Comparison of ENCODE assay signal across 9 cellular contexts in the genomic region with DNA sequence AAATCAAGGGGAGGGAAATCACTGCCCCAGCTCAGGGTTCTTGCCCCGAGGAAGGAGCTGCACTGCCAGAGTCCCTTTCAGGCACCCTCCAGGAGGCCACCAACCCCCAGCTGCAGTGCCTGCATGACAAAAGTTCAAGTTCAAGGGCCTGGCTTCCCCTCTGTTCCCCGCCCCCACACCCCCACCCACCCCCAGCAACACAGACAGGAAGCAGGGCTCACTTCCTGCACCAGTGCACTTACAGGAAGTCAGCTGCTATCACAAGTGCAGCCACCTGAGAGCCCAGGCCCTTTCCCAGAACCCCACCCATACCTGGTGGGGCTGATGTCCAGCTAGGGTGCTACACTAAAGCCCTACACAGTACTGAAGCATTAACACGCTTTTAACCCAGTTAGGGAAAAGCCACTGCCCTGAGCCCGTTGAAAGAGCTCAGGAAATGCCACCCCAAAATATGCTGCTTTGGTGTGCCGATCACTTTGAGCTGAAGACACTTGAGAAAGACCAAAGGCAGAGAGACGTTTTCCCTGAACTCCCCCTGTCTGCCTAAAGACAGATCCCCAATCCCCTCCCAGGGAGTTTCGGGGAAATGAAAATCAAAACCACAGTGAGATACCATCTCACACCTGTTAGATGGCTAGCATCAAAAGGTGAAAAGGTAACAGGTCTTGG.
DNase-seq lines count a peak whose midpoint lies in the region; ATAC-seq lines count a peak whose summit lies in the region.
"Had no signal": no experiment of that assay in that cellular context is flagged by ENCODE, and none has a peak within 500 bp of the region (broad histone marks: within the 10 kb centered on the region; RNA-seq: fewer than 3 reads in every experiment).

No MANE protein-coding gene starts in this region.

- H4K5ac ChIP-seq in mesendoderm (ENCODE audit: low read length): no peak overlapping the region

- H3K36me3 ChIP-seq in BLaER1 treated with 17β-estradiol and CSF1 and Interleukin-3, amounts not matched to agents 10 nM and 100 nM: no peaks in the 10 kb centered on the region
- H3K36me3 ChIP-seq in mesendoderm (ENCODE audit: control insufficient read depth, insufficient read depth, low read length): no peaks in the 10 kb centered on the region

- peak overlapping the region; percentile 87 to 96 for H3K27ac Mint-ChIP-seq in activated naive CD4-positive, alpha-beta T cell treated with anti-CD3 and anti-CD28 coated beads, Interleukin-2, amount 50 U/mL, for 72 hours

- H3K4me2 ChIP-seq in BLaER1 treated with 17β-estradiol and CSF1 and Interleukin-3, amounts not matched to agents 10 nM and 100 nM: peak overlapping the region; percentile 60 to 79 (median 72)
- H3K4me2 ChIP-seq in mesendoderm (ENCODE audit: low read length): no peak overlapping the region

- H2AK5ac ChIP-seq in mesendoderm (ENCODE audit: low read length): no peak overlapping the region

- H4K20me1 ChIP-seq in BLaER1 treated with 17β-estradiol and CSF1 and Interleukin-3, amounts not matched to agents 10 nM and 100 nM: no peaks in the 10 kb centered on the region

- no peaks in the 10 kb centered on the region for H3K27me3 ChIP-seq in BLaER1 treated with 17β-estradiol and CSF1 and Interleukin-3, amounts not matched to agents 10 nM and 100 nM
- no peaks in the 10 kb centered on the region for H3K27me3 ChIP-seq in mesendoderm (ENCODE audit: insufficient read depth, low read length, poor library complexity)

- no peak overlapping the region for H3K56ac ChIP-seq in mesendoderm (ENCODE audit: low read length)

- peaks cover 0 to 24% (median 6%) of the 10 kb centered on the region in 11 experiments; a peak in 9 of 22 replicates for H3K9me3 ChIP-seq in BLaER1 treated with 17β-estradiol and CSF1 and Interleukin-3, amounts not matched to agents 10 nM and 100 nM (replicated peaks in 1 of 11)

- no peak overlapping the region for H3K18ac ChIP-seq in mesendoderm (ENCODE audit: low read length)

- no peaks in the 10 kb centered on the region for H3K79me1 ChIP-seq in mesendoderm (ENCODE audit: low read length)

- H3K79me2 ChIP-seq in mesendoderm (ENCODE audit: control insufficient read depth, insufficient read depth, low read length): no peaks in the 10 kb centered on the region

- DNase-seq in MV-4-11 (lab: John Stamatoyannopoulos, UW): peak; percentile 24
- peak in 1 of 2 donors; percentile 62 for DNase-seq in activated naive CD4-positive, alpha-beta T cell treated with anti-CD3 and anti-CD28 coated beads, Interleukin-2, amount 50 U/mL, for 72 hours (ENCODE audit: low spot score in 2 of 2)
- DNase-seq in stimulated activated CD8-positive, alpha-beta memory T cell treated with anti-CD3 and anti-CD28 coated beads, Interleukin-4, amount 100 ng/mL, for 48 hours: peak; percentile 61
- no peak for DNase-seq in D341Med (ENCODE audit: low spot score)
- no peak for DNase-seq in globus pallidus (ENCODE audit: low spot score)
- no peak for DNase-seq in mesendoderm

- H3K9me3 Mint-ChIP-seq in activated naive CD4-positive, alpha-beta T cell treated with anti-CD3 and anti-CD28 coated beads, Interleukin-2, amount 50 U/mL, for 72 hours: peaks cover 19 to 43% of the 10 kb centered on the region in 2 donors

- peaks cover 14 to 27% (median 22%) of the 10 kb centered on the region in 10 experiments for H3K4me1 ChIP-seq in BLaER1 treated with 17β-estradiol and CSF1 and Interleukin-3, amounts not matched to agents 10 nM and 100 nM
- H3K4me1 ChIP-seq in mesendoderm (ENCODE audit: control insufficient read depth, low read depth, low read length): no peaks in the 10 kb centered on the region

- H3K23ac ChIP-seq in mesendoderm (ENCODE audit: low read length): no peak overlapping the region

- H3K27ac ChIP-seq in BLaER1 treated with 17β-estradiol and CSF1 and Interleukin-3, amounts not matched to agents 10 nM and 100 nM: peak overlapping the region in 10 of 11 experiments; percentile 45 to 78 (median 67); a peak in 20 of 22 replicates
- H3K27ac ChIP-seq in mesendoderm (ENCODE audit: low read depth, low read length): no peak overlapping the region
- H3K27ac ChIP-seq: C4-2B had no signal

- H2BK15ac ChIP-seq in mesendoderm (replicated peaks; ENCODE audit: low read depth): no peak overlapping the region

- H2BK120ac ChIP-seq in mesendoderm (ENCODE audit: low read depth, low read length): no peak overlapping the region

- no CpG with 5 or more reads among the region's 7 CpGs for WGBS in mesendoderm (ENCODE audit: extremely low coverage, insufficient coverage, low lambda C conversion rate)

- H2BK5ac ChIP-seq in mesendoderm (ENCODE audit: low read length): no peak overlapping the region

- H3K9ac ChIP-seq in BLaER1 treated with 17β-estradiol and CSF1 and Interleukin-3, amounts not matched to agents 10 nM and 100 nM: peak overlapping the region in 6 of 11 experiments; percentile 31 to 57 (median 46); a peak in 6 of 22 replicates
- no peak overlapping the region for H3K9ac ChIP-seq in mesendoderm (ENCODE audit: low read length)

- H3K4me3 ChIP-seq in BLaER1 treated with 17β-estradiol and CSF1 and Interleukin-3, amounts not matched to agents 10 nM and 100 nM: no peak overlapping the region
- H3K4me3 ChIP-seq in mesendoderm (ENCODE audit: low read length): no peak overlapping the region

- no peak overlapping the region for H4K8ac ChIP-seq in mesendoderm (ENCODE audit: low read depth, low read length)

- no peak overlapping the region for H3K4ac ChIP-seq in mesendoderm (ENCODE audit: low read depth, low read length)

- peaks cover 22 to 50% of the 10 kb centered on the region in 2 donors for H3K36me3 Mint-ChIP-seq in activated naive CD4-positive, alpha-beta T cell treated with anti-CD3 and anti-CD28 coated beads, Interleukin-2, amount 50 U/mL, for 72 hours

- peak; percentile 57 for ATAC-seq in GM21526 (IDR thresholded peaks at IDR 0.05; ENCODE audit: low FRiP score, unreplicated experiment)
- peak; percentile 58 to 82 for ATAC-seq in activated naive CD4-positive, alpha-beta T cell treated with anti-CD3 and anti-CD28 coated beads, Interleukin-2, amount 50 U/mL, for 72 hours

Comparison
In these comparisons a context has a peak if more than half of its experiments do, and no peak if none do; other contexts are left out.
1. DNase-seq: peak in MV-4-11 (single experiment) and stimulated activated CD8-positive, alpha-beta memory T cell treated with anti-CD3 and anti-CD28 coated beads, Interleukin-4, amount 100 ng/mL, for 48 hours (single experiment); none in D341Med (single experiment), globus pallidus (single experiment) and mesendoderm (single experiment).